30 cellular contexts compared by ENCODE assay signal in genomic region chr22:50323900-50324299, GRCh38.
"Had no signal": no experiment of that assay in that cellular context is flagged by ENCODE, and none has a peak within 500 bp of the region (broad histone marks: within the 10 kb centered on the region; RNA-seq: fewer than 3 reads in every experiment).

No MANE protein-coding gene starts in this region.

- H3K4me2 ChIP-seq: SK-N-SH had no signal

- H3K9ac ChIP-seq: SK-N-SH had no signal

- H3K9me3 ChIP-seq: Peyer's patch, SJSA1, SK-N-SH had no signal

- H3K36me3 ChIP-seq: brain microvascular endothelial cell, Peyer's patch had no signal

- H3K27ac ChIP-seq: brain microvascular endothelial cell, Peyer's patch, SJSA1 had no signal

- H3K27me3 ChIP-seq: brain microvascular endothelial cell, Peyer's patch, SJSA1 had no signal

- H3K4me3 ChIP-seq: Peyer's patch, SJSA1 had no signal

- DNase-seq: activated CD4-positive, alpha-beta memory T cell treated with anti-CD3 and anti-CD28 coated beads for 36 hours; activated CD4-positive, alpha-beta T cell treated with anti-CD3 and anti-CD28 coated beads for 4 hours; activated CD4-positive, alpha-beta T cell treated with anti-CD3 and anti-CD28 coated beads, Interleukin-2, amount 50 U/mL, for 1 hour; activated CD8-positive, alpha-beta memory T cell treated with anti-CD3 and anti-CD28 coated beads, Interleukin-2, amount 50 U/mL, for 48 hours; activated effector memory CD4-positive, alpha-beta T cell treated with Interleukin-2 at 50 U/mL for 16 hours; activated naive CD4-positive, alpha-beta T cell; activated naive CD4-positive, alpha-beta T cell treated with anti-CD3 and anti-CD28 coated beads, Interleukin-2, amount 50 U/mL, for 16 hours; activated naive CD8-positive, alpha-beta T cell treated with anti-CD3 and anti-CD28 coated beads for 36 hours; activated T-cell treated with anti-CD3 and anti-CD28 coated beads, Interleukin-2, amount 50 U/mL, for 48 hours; amniotic stem cell; aorta; brain microvascular endothelial cell; central memory CD4-positive, alpha-beta T cell; NCI-H1092 treated with DMSO at 0.1 percent for 48 hours; NCI-H1417; NCI-H146; NCI-H187; NCI-H2029 treated with DMSO at 0.1 percent for 48 hours; NCI-H2107; NCI-H2171; NCI-H510A; NCI-H526; NCI-H748 treated with DMSO at 0.1 percent for 48 hours; NK-92 treated with Interleukin-12 subunit alpha and Interleukin-12 subunit beta, amount 100 ng/mL, for 24 hours; PC-3; RPMI8226; SHP77 treated with DMSO at 0.1 percent for 48 hours; SK-N-SH had no signal
